2 cellular contexts compared by ENCODE assay signal in genomic region chr5:147481857-147482256, GRCh38.
TF ChIP-seq lines count a peak whose summit lies in the region.

No MANE protein-coding gene starts in this region.

TF ChIP-seq in HEK293, 187 proteins besides CTCF, POLR2A, EP300 and RAD21 (continued from another document):
- TF ChIP-seq ZNF148 (tag by site-specific recombination; IDR thresholded peaks at IDR 0.05; ENCODE audit: borderline replicate concordance) = no peak
- no peak for TF ChIP-seq ZFP69B (tag by site-specific recombination; IDR thresholded peaks at IDR 0.05)
- TF ChIP-seq KLF8 (tag by site-specific recombination; IDR thresholded peaks at IDR 0.05) = no peak
- TF ChIP-seq ATF2 (tag by site-specific recombination; IDR thresholded peaks at IDR 0.05; ENCODE audit: low read depth) = 0 out of 2 replicates have a peak, but pooled peaks have one; percentile 50
- no peak for TF ChIP-seq ZNF398 (tag by site-specific recombination; IDR thresholded peaks at IDR 0.05)

TF ChIP-seq in WTC11, 78 proteins besides CTCF, POLR2A, EP300 and RAD21 (continued from another document):
- no peak for TF ChIP-seq RORB (CRISPR knock-in tag; IDR thresholded peaks at IDR 0.05)
- no peak for TF ChIP-seq E2F1 (CRISPR knock-in tag; IDR thresholded peaks at IDR 0.05)
- no peak for TF ChIP-seq JAZF1 (CRISPR knock-in tag; IDR thresholded peaks at IDR 0.05)
- no peak for TF ChIP-seq ZBTB21 (CRISPR knock-in tag; IDR thresholded peaks at IDR 0.05; ENCODE audit: borderline replicate concordance)
- TF ChIP-seq ZNF138 (CRISPR knock-in tag; conservative IDR thresholded peaks at IDR 0.05) = no peak
- TF ChIP-seq E2F5 (CRISPR knock-in tag; IDR thresholded peaks at IDR 0.05) = no peak
- TF ChIP-seq RELA (CRISPR knock-in tag; IDR thresholded peaks at IDR 0.05; ENCODE audit: borderline replicate concordance) = no peak
- TF ChIP-seq SMAD3 (CRISPR knock-in tag; IDR thresholded peaks at IDR 0.05; ENCODE audit: borderline replicate concordance) = no peak
